8 cellular contexts compared by ENCODE assay signal in genomic region chr12:56152132-56152755, GRCh38. TPM values are rescaled to one million over a fixed set of nuclear protein-coding genes. Genes with fewer than 3 reads are reported as not detected.
DNase-seq lines count a peak whose midpoint lies in the region; ATAC-seq and TF ChIP-seq lines count a peak whose summit lies in the region.

MYL6B (plus strand) TSS chr12:56152587; CDS start chr12:56153919, 1,332 bp downstream.

- intact Hi-C loops in naive thymus-derived CD4-positive, alpha-beta T cell (cut with micrococcal nuclease), result loop anchor here (1.0 to 5.0 kb wide), 13 partner anchors 8 to 1695 kb away; partner anchors contain the start of genes ZC3H10 (in 2 of the 2), CS (in 1 of the 2), CTDSP2 (in 1 of the 2) and ESYT1 (in 1 of the 2)

- H3K36me3 ChIP-seq in DOHH2 (ENCODE audit: control insufficient read depth, low read length), result peaks cover 26% of the 10 kb centered on the region
- no peaks in the 10 kb centered on the region for H3K36me3 ChIP-seq in GM23248 (ENCODE audit: low read depth)
- peaks cover 0 to 4% (median 0%) of the 10 kb centered on the region in 3 experiments for H3K36me3 ChIP-seq in naive thymus-derived CD4-positive, alpha-beta T cell (ENCODE audit: control insufficient read depth in 2 of 3, insufficient read depth in 3 of 3, low read length in 3 of 3)

- H3K4me2 ChIP-seq in DOHH2 (ENCODE audit: low read length) (peak within 1 kb of the TSS; percentile 98), GM23248 (ENCODE audit: unreplicated experiment) (peak within 1 kb of the TSS; percentile 87)

- in situ Hi-C loops in GM23248 (cut with MboI), result no loop called here

- H3K4me1 Mint-ChIP-seq in naive thymus-derived CD4-positive, alpha-beta T cell, result peaks cover 15 to 53% (median 36%) of the 10 kb centered on the region in 7 donors
- H3K4me1 Mint-ChIP-seq in stimulated activated memory B cell treated with anti-CD40 and anti-IgM and Interleukin-4, amounts not matched to agents 10 μg/mL and 1 μg/mL and 100 μg/mL, for 72 hours, result peaks cover 49% of the 10 kb centered on the region

- H3K4me3 Mint-ChIP-seq in naive thymus-derived CD4-positive, alpha-beta T cell, result peak within 1 kb of the TSS; percentile 80 to 96 (median 92)
- H3K4me3 Mint-ChIP-seq in stimulated activated memory B cell treated with anti-CD40 and anti-IgM and Interleukin-4, amounts not matched to agents 10 μg/mL and 1 μg/mL and 100 μg/mL, for 72 hours, result peak within 1 kb of the TSS; percentile 92

- peaks cover 0 to 16% (median 0%) of the 10 kb centered on the region in 5 donors for H3K36me3 Mint-ChIP-seq in naive thymus-derived CD4-positive, alpha-beta T cell
- H3K36me3 Mint-ChIP-seq in stimulated activated memory B cell treated with anti-CD40 and anti-IgM and Interleukin-4, amounts not matched to agents 10 μg/mL and 1 μg/mL and 100 μg/mL, for 72 hours, result peaks cover 10% of the 10 kb centered on the region

- no peaks in the 10 kb centered on the region for H3K27me3 ChIP-seq in DOHH2 (ENCODE audit: control insufficient read depth, low read length)
- H3K27me3 ChIP-seq in GM23248 (replicated peaks; ENCODE audit: insufficient read depth), result no peaks in the 10 kb centered on the region
- H3K27me3 ChIP-seq in naive thymus-derived CD4-positive, alpha-beta T cell (ENCODE audit: control insufficient read depth in 2 of 2, insufficient read depth in 2 of 2, low read length in 2 of 2), result no peaks in the 10 kb centered on the region

- H3K9me3 Mint-ChIP-seq in naive thymus-derived CD4-positive, alpha-beta T cell, result no peaks in the 10 kb centered on the region
- H3K9me3 Mint-ChIP-seq in stimulated activated memory B cell treated with anti-CD40 and anti-IgM and Interleukin-4, amounts not matched to agents 10 μg/mL and 1 μg/mL and 100 μg/mL, for 72 hours, result no peaks in the 10 kb centered on the region

- H3K4me1 ChIP-seq in DOHH2 (ENCODE audit: control insufficient read depth, low read length) (peaks cover 31% of the 10 kb centered on the region), GM23248 (ENCODE audit: insufficient read depth) (peaks cover 16% of the 10 kb centered on the region)
- H3K4me1 ChIP-seq in naive thymus-derived CD4-positive, alpha-beta T cell (ENCODE audit: control insufficient read depth in 2 of 2, insufficient read depth in 2 of 2, low read length in 2 of 2), result peaks cover 19 to 23% of the 10 kb centered on the region in 2 donors

- H3K27ac ChIP-seq in DOHH2 (ENCODE audit: low read depth, low read length) (peak within 1 kb of the TSS; percentile 85), GM23248 (peak within 1 kb of the TSS; percentile 81)
- H3K27ac ChIP-seq in naive thymus-derived CD4-positive, alpha-beta T cell (ENCODE audit: low read depth, low read length), result peak within 1 kb of the TSS; percentile 80

- no peak for TF ChIP-seq CTCF in DOHH2 (IDR thresholded peaks at IDR 0.05; ENCODE audit: low read depth, low read length, poor library complexity, severe bottlenecking)

- H3F3A ChIP-seq in DOHH2 (ENCODE audit: control insufficient read depth, insufficient read depth) (peaks cover 5% of the 10 kb centered on the region; the same call in 1 of the 2 replicates), GM23248 (ENCODE audit: insufficient read depth) (peaks cover 16% of the 10 kb centered on the region; the same call in 1 of the 2 replicates)

- ATAC-seq in naive thymus-derived CD4-positive, alpha-beta T cell, result peak; percentile 98
- peak; percentile 94 for ATAC-seq in stimulated activated memory B cell treated with anti-CD40 and anti-IgM and Interleukin-4, amounts not matched to agents 10 μg/mL and 1 μg/mL and 100 μg/mL, for 72 hours

- POLR2A ChIA-PET in naive thymus-derived CD4-positive, alpha-beta T cell (lab: Charles Lee), result interaction anchor here (0.7 to 5.3 kb wide), 17 partner anchors 9 to 114 kb away, joined by 3 to 30 read pairs (median 7); partner anchors contain the start of genes ESYT1, PA2G4, RNF41 and RPL41

- H3K4me3 ChIP-seq in DOHH2 (ENCODE audit: low read length) (peak within 1 kb of the TSS; percentile 94), GM23248 (peak within 1 kb of the TSS; percentile 78)
- peak within 1 kb of the TSS; percentile 86 for H3K4me3 ChIP-seq in naive thymus-derived CD4-positive, alpha-beta T cell (ENCODE audit: low read length)

- H3K9me2 ChIP-seq in DOHH2 (replicated peaks; ENCODE audit: control insufficient read depth, low read length) (no peaks in the 10 kb centered on the region), GM23248 (ENCODE audit: insufficient read depth) (no peaks in the 10 kb centered on the region)

- H3K9me3 ChIP-seq in DOHH2 (ENCODE audit: control insufficient read depth, insufficient read depth, low read length), result no peaks in the 10 kb centered on the region
- H3K9me3 ChIP-seq in GM23248 (ENCODE audit: low read depth), result no peaks in the 10 kb centered on the region
- no peaks in the 10 kb centered on the region for H3K9me3 ChIP-seq in naive thymus-derived CD4-positive, alpha-beta T cell (ENCODE audit: control insufficient read depth in 2 of 3, low read length in 3 of 3)

- H3K79me2 ChIP-seq in DOHH2 (ENCODE audit: control insufficient read depth, low read length) (peaks cover 28% of the 10 kb centered on the region), GM23248 (ENCODE audit: insufficient read depth) (peaks cover 20% of the 10 kb centered on the region)

- peak within 1 kb of the TSS; percentile 82 for H3K9ac ChIP-seq in GM23248

- H4K20me1 ChIP-seq in DOHH2 (ENCODE audit: control insufficient read depth, insufficient read depth, low read depth, low read length) (no peaks in the 10 kb centered on the region), GM23248 (ENCODE audit: insufficient read depth) (no peaks in the 10 kb centered on the region)

- DNase-seq in GM23248, result peak; percentile 98
- peak; percentile 88 to 94 for DNase-seq in Kasumi-1 (lab: John Stamatoyannopoulos, UW)
- peak; percentile 97 for DNase-seq in RKO (ENCODE audit: low spot score)
- peak; percentile 86 for DNase-seq in activated T-helper 1 cell treated with Interleukin-2 at 50 U/mL for 16 hours (ENCODE audit: low read depth)
- DNase-seq in fibroblast of gingiva (ENCODE audit: low read depth), result peak; percentile 86
- peak; percentile 79 to 94 (median 87) for DNase-seq in naive thymus-derived CD4-positive, alpha-beta T cell

- H3K27ac Mint-ChIP-seq in naive thymus-derived CD4-positive, alpha-beta T cell, result peak within 1 kb of the TSS; percentile 84 to 99 (median 97)
- peak within 1 kb of the TSS; percentile 97 for H3K27ac Mint-ChIP-seq in stimulated activated memory B cell treated with anti-CD40 and anti-IgM and Interleukin-4, amounts not matched to agents 10 μg/mL and 1 μg/mL and 100 μg/mL, for 72 hours

- CTCF ChIA-PET in naive thymus-derived CD4-positive, alpha-beta T cell (lab: Charles Lee), result interaction anchor here (0.9 to 1.5 kb wide), 8 partner anchors 9 to 37 kb away, joined by 3 to 7 read pairs (median 4); partner anchors contain the start of genes ESYT1 and SMARCC2

- no peaks in the 10 kb centered on the region for H3K27me3 Mint-ChIP-seq in naive thymus-derived CD4-positive, alpha-beta T cell
- no peaks in the 10 kb centered on the region for H3K27me3 Mint-ChIP-seq in stimulated activated memory B cell treated with anti-CD40 and anti-IgM and Interleukin-4, amounts not matched to agents 10 μg/mL and 1 μg/mL and 100 μg/mL, for 72 hours

- WGBS in GM23248 (ENCODE audit: low coverage in 1 of 2, low lambda C conversion rate in 2 of 2, missing lambda C conversion rate in 2 of 2), 2 experiments, result 1% methylated on average over 23 to 28 of the region's 37 CpGs

- peak within 1 kb of the TSS; percentile 92 for H2AFZ ChIP-seq in GM23248

RNA-seq across cellular contexts. Expression of gene MYL6B, which starts in this region (rescaled TPM):
- 23.5 and 53.2 TPM in 2 replicates for total RNA-seq in GM23248 (2014; rRNA removed; shearing (Covaris generic))
- polyA plus RNA-seq in GM23248 (2016; fragmentation: Nextera tagmentation; extraction: Ambion mirVana), result 67.8 and 72.8 TPM in 2 replicates
- 10 to 100 TPM in 2 of 5 experiments, 1 to 10 TPM in 3; 3.7 to 60.3 (median 8.9) TPM for total RNA-seq in naive thymus-derived CD4-positive, alpha-beta T cell
- 1 to 10 TPM; 5.6 to 6.7 TPM for polyA plus RNA-seq in naive thymus-derived CD4-positive, alpha-beta T cell

Comparison
In these comparisons a context has a peak if more than half of its experiments do, and no peak if none do; other contexts are left out.
1. Peak in every context shown above with its lines: DNase-seq, ATAC-seq, H3K4me3 ChIP-seq and H3K27ac ChIP-seq.